22 cellular contexts compared by ENCODE assay signal in the genomic region with DNA sequence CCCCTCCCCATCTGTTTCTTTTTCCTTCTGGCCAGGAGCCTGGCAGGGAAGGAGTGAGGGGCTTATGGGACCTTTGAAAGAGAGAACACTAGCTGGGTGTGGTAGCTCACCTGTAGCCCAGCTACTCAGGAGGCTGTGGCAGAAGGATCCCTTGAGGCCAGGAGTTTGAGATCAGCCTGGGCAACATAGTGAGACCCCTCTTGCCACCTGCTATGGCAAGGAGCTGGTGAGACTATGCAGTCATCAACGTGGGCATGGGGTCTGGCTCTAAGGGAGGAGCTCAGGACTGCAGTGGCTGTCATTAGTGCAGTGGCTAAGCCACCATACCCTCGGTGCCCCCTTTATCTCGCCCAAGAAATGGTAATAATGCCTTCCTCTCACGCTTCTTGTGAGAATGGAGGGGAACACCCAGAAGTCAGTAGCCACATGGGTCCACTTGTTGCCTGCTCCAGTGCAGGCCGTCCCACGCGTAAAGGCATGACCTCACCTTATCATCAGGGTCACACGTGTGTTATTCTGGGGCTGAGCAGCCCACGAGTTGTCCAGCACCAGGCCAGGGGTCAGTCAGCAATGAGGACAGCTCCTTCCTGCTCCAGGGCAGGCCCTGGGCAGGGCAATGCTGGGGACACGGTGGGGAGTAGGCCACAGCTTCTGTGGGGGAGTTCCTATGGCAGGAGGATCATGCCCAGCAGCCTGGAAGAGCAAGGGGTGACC. TPM values are rescaled to one million over a fixed set of nuclear protein-coding genes. Genes with fewer than 3 reads are reported as not detected.
A peak's percentile ranks its signal among the peaks of the same experiment; 100 is the strongest.
DNase-seq lines count a peak whose midpoint lies in the region; ATAC-seq and TF ChIP-seq lines count a peak whose summit lies in the region.
"Had no signal": no experiment of that assay in that cellular context is flagged by ENCODE, and none has a peak within 500 bp of the region (broad histone marks: within the 10 kb centered on the region; RNA-seq: fewer than 3 reads in every experiment).

No MANE protein-coding gene starts in this region.

- peaks cover 5% of the 10 kb centered on the region for H3K4me1 Mint-ChIP-seq in type B pancreatic cell (ENCODE audit: unreplicated experiment)

- DNase-seq in activated naive CD4-positive, alpha-beta T cell treated with anti-CD3 and anti-CD28 coated beads, Interleukin-2, amount 50 U/mL, for 72 hours (ENCODE audit: low spot score in 2 of 2) = no peak
- no peak for DNase-seq in activated naive CD4-positive, alpha-beta T cell treated with anti-CD3 and anti-CD28 coated beads, Interleukin-2, amount 50 U/mL, for 16 hours
- DNase-seq in RWPE1 (ENCODE audit: low spot score) = no peak
- no peak for DNase-seq in left lobe of liver (ENCODE audit: low spot score)
- DNase-seq in type B pancreatic cell (ENCODE audit: extremely low spot score, unreplicated experiment) = no peak
- DNase-seq in kidney tubule cell (ENCODE audit: low spot score) = no peak
- no peak for DNase-seq in epidermal melanocyte (ENCODE audit: insufficient read length, low spot score)
- DNase-seq: BE2C; CD4-positive, alpha-beta T cell; EL; GOT3; NCI-H1417; NCI-H187; NCI-H2107; NCI-H226; NCI-H524; NCI-H82; OCI-M1; SHP77 treated with DMSO at 0.1 percent for 48 hours had no signal

- H3K9me3 Mint-ChIP-seq in activated naive CD4-positive, alpha-beta T cell treated with anti-CD3 and anti-CD28 coated beads, Interleukin-2, amount 50 U/mL, for 72 hours = no peaks in the 10 kb centered on the region
- H3K9me3 Mint-ChIP-seq in type B pancreatic cell = no peaks in the 10 kb centered on the region
- H3K9me3 Mint-ChIP-seq: CD4-positive, alpha-beta T cell had no signal

- H3K36me3 Mint-ChIP-seq in activated naive CD4-positive, alpha-beta T cell treated with anti-CD3 and anti-CD28 coated beads, Interleukin-2, amount 50 U/mL, for 72 hours = no peaks in the 10 kb centered on the region
- peaks cover 18% of the 10 kb centered on the region for H3K36me3 Mint-ChIP-seq in type B pancreatic cell

- no peaks in the 10 kb centered on the region for H3K27me3 Mint-ChIP-seq in type B pancreatic cell
- H3K27me3 Mint-ChIP-seq: CD4-positive, alpha-beta T cell had no signal

- peak overlapping the region; percentile 20 for H3K27ac ChIP-seq in RWPE1
- H3K27ac ChIP-seq: KMS-11 had no signal

- peak overlapping the region; percentile 24 to 66 for H3K27ac Mint-ChIP-seq in activated naive CD4-positive, alpha-beta T cell treated with anti-CD3 and anti-CD28 coated beads, Interleukin-2, amount 50 U/mL, for 72 hours
- peak overlapping the region; percentile 68 for H3K27ac Mint-ChIP-seq in type B pancreatic cell
- H3K27ac Mint-ChIP-seq: CD4-positive, alpha-beta T cell had no signal

- no peak for ATAC-seq in activated naive CD4-positive, alpha-beta T cell treated with anti-CD3 and anti-CD28 coated beads, Interleukin-2, amount 50 U/mL, for 72 hours
- ATAC-seq in left lobe of liver = peak; percentile 58
- no peak for ATAC-seq in GM19463 (IDR thresholded peaks at IDR 0.05; ENCODE audit: unreplicated experiment)
- ATAC-seq: GM12878 had no signal

- CTCF ChIA-PET in RWPE1 (lab: Yijun Ruan, JAX) = no interaction called here

- TF ChIP-seq CTCF in RWPE1 (conservative IDR thresholded peaks at IDR 0.05; ENCODE audit: low read depth) (no peak), type B pancreatic cell (conservative IDR thresholded peaks at IDR 0.05) (no peak)

- POLR2A ChIA-PET in RWPE1 (lab: Yijun Ruan, JAX; ENCODE audit: low non-redundant PET) = no interaction called here

- H3K4me3 Mint-ChIP-seq in type B pancreatic cell = no peak overlapping the region
- H3K4me3 Mint-ChIP-seq: CD4-positive, alpha-beta T cell had no signal

RNA-seq across cellular contexts. Expression of a gene that starts 27.7 kb away (rescaled TPM):
- 10 to 100 TPM in 1 of 2 donors, 1 to 10 TPM in 1; 1.9 to 15.8 TPM for total RNA-seq in activated naive CD4-positive, alpha-beta T cell treated with anti-CD3 and anti-CD28 coated beads, Interleukin-2, amount 50 U/mL, for 72 hours
- total RNA-seq in left lobe of liver (26.3 TPM), type B pancreatic cell (ENCODE audit: low replicate concordance) (10.5 TPM in 2 replicates)

RNA-seq across cellular contexts. Expression of a gene that starts 52.7 kb away (rescaled TPM):
- 10 to 100 TPM; 19.4 to 48.7 TPM for total RNA-seq in activated naive CD4-positive, alpha-beta T cell treated with anti-CD3 and anti-CD28 coated beads, Interleukin-2, amount 50 U/mL, for 72 hours
- total RNA-seq in left lobe of liver (53.8 TPM), type B pancreatic cell (ENCODE audit: low replicate concordance) (74.3 and 76.2 TPM in 2 replicates)
